ENCODE assay signal across 11 cellular contexts in genomic region chr12:64461634-64462414, GRCh38. TPM values are rescaled to one million over a fixed set of nuclear protein-coding genes. Genes with fewer than 3 reads are reported as not detected.
DNase-seq lines count a peak whose midpoint lies in the region; ATAC-seq and TF ChIP-seq lines count a peak whose summit lies in the region.
"Had no signal": no experiment of that assay in that cellular context is flagged by ENCODE, and none has a peak within 500 bp of the region (broad histone marks: within the 10 kb centered on the region; RNA-seq: fewer than 3 reads in every experiment).

No MANE protein-coding gene starts in this region.

- TF ChIP-seq CTCF in fibroblast of villous mesenchyme (IDR thresholded peaks at IDR 0.05; ENCODE audit: insufficient read depth, low read depth, low read length) = no peak

- H3K36me3 ChIP-seq in SK-N-MC (ENCODE audit: insufficient read depth, low read length) (peaks cover 47% of the 10 kb centered on the region), skeletal muscle satellite cell (ENCODE audit: insufficient read depth, low read length) (peaks cover 44% of the 10 kb centered on the region)

- no peaks in the 10 kb centered on the region for H3K9me3 ChIP-seq in SK-N-MC (ENCODE audit: low read depth, low read length)
- H3K9me3 ChIP-seq in skeletal muscle satellite cell (replicated peaks; ENCODE audit: low read length) = no peaks in the 10 kb centered on the region

- peak overlapping the region; percentile 22; the same call in 1 of the 2 replicates for H3K27ac ChIP-seq in SK-N-MC
- H3K27ac ChIP-seq: coronary artery, parathyroid adenoma had no signal

- H3K27me3 ChIP-seq in skeletal muscle satellite cell (ENCODE audit: control insufficient read depth, insufficient read depth, low read length) = no peaks in the 10 kb centered on the region

- no peak overlapping the region for H3K9ac ChIP-seq in SK-N-MC (ENCODE audit: insufficient read length)
- peak overlapping the region; percentile 27 for H3K9ac ChIP-seq in skeletal muscle satellite cell (ENCODE audit: low read depth, low read length)
- H3K9ac ChIP-seq: parathyroid adenoma had no signal

- H3K4me2 ChIP-seq in skeletal muscle satellite cell (ENCODE audit: low read length) = peak overlapping the region; percentile 42

- peaks cover 40% of the 10 kb centered on the region for H3K4me1 ChIP-seq in skeletal muscle satellite cell (ENCODE audit: control insufficient read depth, insufficient read depth, low read length)
- H3K4me1 ChIP-seq: parathyroid adenoma had no signal

- no peak overlapping the region for H3K4me3 ChIP-seq in SK-N-MC
- no peak overlapping the region for H3K4me3 ChIP-seq in fibroblast of villous mesenchyme (ENCODE audit: low read depth, low read length)
- H3K4me3 ChIP-seq in skeletal muscle satellite cell (ENCODE audit: low read length) = no peak overlapping the region
- H3K4me3 ChIP-seq: coronary artery had no signal

- DNase-seq in GOT3 (lab: John Stamatoyannopoulos, UW) (peak; percentile 97), SK-N-MC (ENCODE audit: low read depth, low spot score) (no peak), fibroblast of villous mesenchyme (ENCODE audit: low read depth) (peak; percentile 81), NCI-H187 (lab: John Stamatoyannopoulos, UW) (no peak)
- DNase-seq: activated T-cell treated with anti-CD3 and anti-CD28 coated beads for 4 hours, Karpas-422 had no signal

- ATAC-seq in GM18868 (IDR thresholded peaks at IDR 0.05; ENCODE audit: unreplicated experiment) (no peak), HG03520 (IDR thresholded peaks at IDR 0.05; ENCODE audit: unreplicated experiment) (no peak)

RNA-seq across cellular contexts. Expression of gene TBK1, which starts 9.9 kb away (rescaled TPM):
- 33.2 and 47.5 TPM in 2 replicates for total RNA-seq in fibroblast of villous mesenchyme
- total RNA-seq in skeletal muscle satellite cell (2012; rRNA removed) = 17.7 and 26.9 TPM in 2 replicates

RNA-seq across cellular contexts. Expression of gene XPOT, which starts 57.6 kb away (rescaled TPM):
- 146 and 148 TPM in 2 replicates for total RNA-seq in fibroblast of villous mesenchyme
- 79.3 and 94.6 TPM in 2 replicates for total RNA-seq in skeletal muscle satellite cell (2012; rRNA removed)

Comparison
In these comparisons a context has a peak if more than half of its experiments do, and no peak if none do; other contexts are left out.
1. DNase-seq: peak in GOT3 (single experiment) and fibroblast of villous mesenchyme (single experiment); none in SK-N-MC (single experiment) and NCI-H187 (0 of 2).